Comparison of ENCODE assay signal across 9 cellular contexts in genomic region chr10:13271552-13272163, GRCh38. TPM values are rescaled to one million over a fixed set of nuclear protein-coding genes. Genes with fewer than 3 reads are reported as not detected.
DNase-seq lines count a peak whose midpoint lies in the region; ATAC-seq and TF ChIP-seq lines count a peak whose summit lies in the region.
"Had no signal": no experiment of that assay in that cellular context is flagged by ENCODE, and none has a peak within 500 bp of the region (broad histone marks: within the 10 kb centered on the region; RNA-seq: fewer than 3 reads in every experiment).

No MANE protein-coding gene starts in this region.

- no peak for TF ChIP-seq POLR2A in right lobe of liver (IDR thresholded peaks at IDR 0.05)

- H3K9me3 ChIP-seq in right lobe of liver: no peaks in the 10 kb centered on the region

- H3K4me3 ChIP-seq in right lobe of liver: peak overlapping the region; percentile 3 to 42 (median 9)

- 20% methylated on average over 12 of the region's 14 CpGs for WGBS in right lobe of liver (ENCODE audit: insufficient coverage, low coverage, low lambda C conversion rate, missing lambda C conversion rate)

- H3K27ac ChIP-seq in right lobe of liver: peak overlapping the region; percentile 50 to 90 (median 81)
- H3K27ac ChIP-seq: epithelial cell of prostate had no signal

- H3K36me3 ChIP-seq in right lobe of liver: no peaks in the 10 kb centered on the region

- peak; percentile 51 to 73 (median 72) for TF ChIP-seq CTCF in right lobe of liver (IDR thresholded peaks at IDR 0.05)

- peaks cover 0 to 10% (median 4%) of the 10 kb centered on the region in 4 donors for H3K4me1 ChIP-seq in right lobe of liver

- ATAC-seq in HG03442 (IDR thresholded peaks at IDR 0.05; ENCODE audit: unreplicated experiment) (peak; percentile 84), right lobe of liver (peak; percentile 91 to 96 (median 94)), HG02759 (IDR thresholded peaks at IDR 0.05; ENCODE audit: unreplicated experiment) (no peak)

- peak; percentile 16 for DNase-seq in NCI-H2029 (lab: John Stamatoyannopoulos, UW)
- DNase-seq in NCI-H2029 treated with DMSO at 0.1 percent for 48 hours (lab: John Stamatoyannopoulos, UW): no peak
- peak; percentile 20 for DNase-seq in T-helper 22 cell (ENCODE audit: low read depth)
- DNase-seq in T47D (ENCODE audit: low read depth in 1 of 2, low spot score in 1 of 2): peak; percentile 9 to 18
- peak; percentile 79 to 90 (median 90) for DNase-seq in right lobe of liver
- DNase-seq in stimulated activated CD8-positive, alpha-beta memory T cell treated with anti-CD3 and anti-CD28 coated beads, Interleukin-4, amount 100 ng/mL, for 48 hours: peak; percentile 71

- intact Hi-C loops in right lobe of liver (cut with DNase I): no loop called here

- H3K27me3 ChIP-seq in right lobe of liver: no peaks in the 10 kb centered on the region

- in situ Hi-C loops in T47D (cut with HindIII; ENCODE audit: low pct_unique_long_range_greater_than_20kb, low sequenced_read_pairs): no loop called here

RNA-seq across cellular contexts. Expression of gene PHYH, which starts 28.2 kb away (rescaled TPM):
- 100 to 1,000 TPM in 5 of 6 experiments, 10 to 100 TPM in 1; 76.8 to 204 (median 141) TPM for total RNA-seq in right lobe of liver

RNA-seq across cellular contexts. Expression of gene UCMA, which starts 37.5 kb away (rescaled TPM):
- not detected for total RNA-seq in right lobe of liver
